8 cellular contexts compared by ENCODE assay signal in genomic region chr16:29815793-29816693, GRCh38. TPM values are rescaled to one million over a fixed set of nuclear protein-coding genes. Genes with fewer than 3 reads are reported as not detected.
DNase-seq lines count a peak whose midpoint lies in the region; ATAC-seq, FAIRE-seq and TF ChIP-seq lines count a peak whose summit lies in the region.

TSS of gene PAGR1 (plus strand) at chr16:29816152. CDS start at chr16:29816526, 374 bp downstream.

- H3K9ac ChIP-seq in keratinocyte (ENCODE audit: control insufficient read depth, extremely low read depth, insufficient read depth, low read length), result peak within 1 kb of the TSS; percentile 88

- H3K4me3 ChIP-seq in AG10803 (ENCODE audit: low read length) (peak within 1 kb of the TSS; percentile 89), keratinocyte (ENCODE audit: control insufficient read depth in 2 of 3, extremely low read depth in 1 of 3, insufficient read depth in 2 of 3, low read depth in 1 of 3, low read length in 3 of 3) (peak within 1 kb of the TSS; percentile 81 to 88 (median 87))

- peak within 1 kb of the TSS; percentile 90 for H2AFZ ChIP-seq in keratinocyte (ENCODE audit: control insufficient read depth, low read length)

- dilution Hi-C loops in keratinocyte (cut with MboI; ENCODE audit: extremely low pct_ligation_motif_present, low sequenced_read_pairs), result no loop called here

- no peak for FAIRE-seq in keratinocyte (lab: Jason Lieb, UNC)

- DNase-seq in AG10803 (ENCODE audit: low read depth), result peak; percentile 100
- DNase-seq in NCI-H446 (lab: John Stamatoyannopoulos, UW), result peak; percentile 96 to 99
- DNase-seq in cerebellar nuclear complex (lab: John Stamatoyannopoulos, UW), result peak; percentile 87 to 96
- peak; percentile 96 for DNase-seq in keratinocyte (ENCODE audit: low read depth, low spot score)
- peak; percentile 98 for DNase-seq in stimulated activated CD4-positive, alpha-beta T cell treated with anti-CD3 and anti-CD28 coated beads, Interleukin-15, amount 100 ng/mL, for 24 hours

- peaks cover 0 to 10% of the 10 kb centered on the region in 2 experiments for H3K36me3 ChIP-seq in keratinocyte (ENCODE audit: control insufficient read depth in 2 of 2, extremely low read depth in 1 of 2, insufficient read depth in 2 of 2, low read length in 2 of 2)

- peaks cover 27% of the 10 kb centered on the region for H3K79me2 ChIP-seq in keratinocyte (ENCODE audit: control insufficient read depth, insufficient read depth, low read length)

- H4K20me1 ChIP-seq in keratinocyte (ENCODE audit: control insufficient read depth, extremely low read depth, insufficient read depth, low read length), result no peaks in the 10 kb centered on the region

- peak within 1 kb of the TSS; percentile 84 for H3K4me2 ChIP-seq in keratinocyte (ENCODE audit: control insufficient read depth, extremely low read depth, insufficient read depth, low read depth, low read length)

- peak; percentile 57 for ATAC-seq in GM19023 (IDR thresholded peaks at IDR 0.05; ENCODE audit: unreplicated experiment)
- peak; percentile 55 for ATAC-seq in HG03342 (IDR thresholded peaks at IDR 0.05; ENCODE audit: unreplicated experiment)
- ATAC-seq in activated CD4-positive, CD25-positive, alpha-beta regulatory T cell treated with anti-CD3 and anti-CD28 coated beads, Interleukin-2, amount 50 U/mL, for 24 hours, result peak; percentile 76 to 79

- H3K9me3 ChIP-seq in keratinocyte (ENCODE audit: control insufficient read depth, low read depth, low read length), result no peaks in the 10 kb centered on the region

- peaks cover 15% of the 10 kb centered on the region for H3K27me3 ChIP-seq in keratinocyte (ENCODE audit: control insufficient read depth, extremely low read depth, insufficient read depth, low read length)

- no peaks in the 10 kb centered on the region for H3K9me1 ChIP-seq in keratinocyte (ENCODE audit: control insufficient read depth, extremely low read depth, insufficient read depth, low read length)

- H3K27ac ChIP-seq in keratinocyte (ENCODE audit: control insufficient read depth, insufficient read depth, low read length), result peak within 1 kb of the TSS; percentile 83

- H3K4me1 ChIP-seq in keratinocyte (ENCODE audit: control insufficient read depth, extremely low read depth, insufficient read depth, low read length), result peaks cover 37% of the 10 kb centered on the region

- peak; percentile 71 for TF ChIP-seq CTCF in AG10803 (conservative IDR thresholded peaks at IDR 0.05; ENCODE audit: low read length)
- TF ChIP-seq CTCF in keratinocyte (optimal IDR thresholded peaks at IDR 0.05 in 1 of 3, IDR thresholded peaks at IDR 0.05 in 1 of 3, conservative IDR thresholded peaks at IDR 0.05 in 1 of 3; ENCODE audit: extremely low read depth in 1 of 3, insufficient read depth in 2 of 3, low read length in 3 of 3), result peak; percentile 74 to 98 (median 77)

RNA-seq across cellular contexts. Expression of gene PAGR1, which starts in this region (rescaled TPM):
- polyA plus RNA-seq in keratinocyte, result 6.4 to 17.1 TPM (median 13.6 TPM) in 3 replicates
- 2.7 TPM for polyA plus RNA-seq in keratinocyte (2011; ENCODE audit: low read depth)
- 5.9 and 12.0 TPM in 2 replicates for polyA plus RNA-seq in keratinocyte (2011; cell fraction: cytosol; rRNA removed)
- polyA plus RNA-seq in keratinocyte (2011; cell fraction: nucleus; rRNA removed), result 5.1 and 5.3 TPM in 2 replicates
- 4.7 and 19.3 TPM in 2 replicates for polyA plus RNA-seq in keratinocyte (2012; ENCODE audit: low replicate concordance)
- 1.5 to 2.7 TPM (median 2.0 TPM) in 3 replicates for polyA minus RNA-seq in keratinocyte
- polyA minus RNA-seq in keratinocyte (2011; cell fraction: cytosol; rRNA and poly(A)+ RNA removed), result 4.2 TPM
- 2.3 and 2.9 TPM in 2 replicates for polyA minus RNA-seq in keratinocyte (2011; cell fraction: nucleus; rRNA and poly(A)+ RNA removed)

Comparison
In these comparisons a context has a peak if more than half of its experiments do, and no peak if none do; other contexts are left out.
1. Peak in every context shown above with its lines: DNase-seq, ATAC-seq, H3K4me3 ChIP-seq and H3K27ac ChIP-seq.